ENCODE assay signal across 1 cellular context in the genomic region with DNA sequence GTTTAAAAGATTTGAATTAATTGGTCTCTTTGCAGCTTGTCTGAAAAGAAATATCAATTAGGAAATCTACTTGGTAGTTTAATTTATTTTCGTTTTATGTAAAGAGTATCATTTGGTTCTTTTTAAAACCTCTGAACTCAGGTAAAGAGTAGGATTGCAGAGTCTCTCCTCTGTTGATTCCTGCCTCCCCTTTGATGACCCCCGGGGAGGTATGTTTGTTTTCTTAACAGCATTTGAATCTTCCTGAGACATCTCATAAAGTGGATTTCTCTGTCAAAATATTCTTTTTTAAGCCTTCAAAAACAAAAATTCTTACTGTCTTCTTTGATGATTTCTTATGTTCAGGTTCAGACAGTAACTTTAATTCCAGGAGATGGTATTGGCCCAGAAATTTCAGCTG.
TF ChIP-seq lines count a peak whose summit lies in the region.

No MANE protein-coding gene starts in this region.

TF ChIP-seq in GM23338, 12 proteins besides CTCF, POLR2A, EP300 and RAD21:
- TF ChIP-seq, protein P1, sequence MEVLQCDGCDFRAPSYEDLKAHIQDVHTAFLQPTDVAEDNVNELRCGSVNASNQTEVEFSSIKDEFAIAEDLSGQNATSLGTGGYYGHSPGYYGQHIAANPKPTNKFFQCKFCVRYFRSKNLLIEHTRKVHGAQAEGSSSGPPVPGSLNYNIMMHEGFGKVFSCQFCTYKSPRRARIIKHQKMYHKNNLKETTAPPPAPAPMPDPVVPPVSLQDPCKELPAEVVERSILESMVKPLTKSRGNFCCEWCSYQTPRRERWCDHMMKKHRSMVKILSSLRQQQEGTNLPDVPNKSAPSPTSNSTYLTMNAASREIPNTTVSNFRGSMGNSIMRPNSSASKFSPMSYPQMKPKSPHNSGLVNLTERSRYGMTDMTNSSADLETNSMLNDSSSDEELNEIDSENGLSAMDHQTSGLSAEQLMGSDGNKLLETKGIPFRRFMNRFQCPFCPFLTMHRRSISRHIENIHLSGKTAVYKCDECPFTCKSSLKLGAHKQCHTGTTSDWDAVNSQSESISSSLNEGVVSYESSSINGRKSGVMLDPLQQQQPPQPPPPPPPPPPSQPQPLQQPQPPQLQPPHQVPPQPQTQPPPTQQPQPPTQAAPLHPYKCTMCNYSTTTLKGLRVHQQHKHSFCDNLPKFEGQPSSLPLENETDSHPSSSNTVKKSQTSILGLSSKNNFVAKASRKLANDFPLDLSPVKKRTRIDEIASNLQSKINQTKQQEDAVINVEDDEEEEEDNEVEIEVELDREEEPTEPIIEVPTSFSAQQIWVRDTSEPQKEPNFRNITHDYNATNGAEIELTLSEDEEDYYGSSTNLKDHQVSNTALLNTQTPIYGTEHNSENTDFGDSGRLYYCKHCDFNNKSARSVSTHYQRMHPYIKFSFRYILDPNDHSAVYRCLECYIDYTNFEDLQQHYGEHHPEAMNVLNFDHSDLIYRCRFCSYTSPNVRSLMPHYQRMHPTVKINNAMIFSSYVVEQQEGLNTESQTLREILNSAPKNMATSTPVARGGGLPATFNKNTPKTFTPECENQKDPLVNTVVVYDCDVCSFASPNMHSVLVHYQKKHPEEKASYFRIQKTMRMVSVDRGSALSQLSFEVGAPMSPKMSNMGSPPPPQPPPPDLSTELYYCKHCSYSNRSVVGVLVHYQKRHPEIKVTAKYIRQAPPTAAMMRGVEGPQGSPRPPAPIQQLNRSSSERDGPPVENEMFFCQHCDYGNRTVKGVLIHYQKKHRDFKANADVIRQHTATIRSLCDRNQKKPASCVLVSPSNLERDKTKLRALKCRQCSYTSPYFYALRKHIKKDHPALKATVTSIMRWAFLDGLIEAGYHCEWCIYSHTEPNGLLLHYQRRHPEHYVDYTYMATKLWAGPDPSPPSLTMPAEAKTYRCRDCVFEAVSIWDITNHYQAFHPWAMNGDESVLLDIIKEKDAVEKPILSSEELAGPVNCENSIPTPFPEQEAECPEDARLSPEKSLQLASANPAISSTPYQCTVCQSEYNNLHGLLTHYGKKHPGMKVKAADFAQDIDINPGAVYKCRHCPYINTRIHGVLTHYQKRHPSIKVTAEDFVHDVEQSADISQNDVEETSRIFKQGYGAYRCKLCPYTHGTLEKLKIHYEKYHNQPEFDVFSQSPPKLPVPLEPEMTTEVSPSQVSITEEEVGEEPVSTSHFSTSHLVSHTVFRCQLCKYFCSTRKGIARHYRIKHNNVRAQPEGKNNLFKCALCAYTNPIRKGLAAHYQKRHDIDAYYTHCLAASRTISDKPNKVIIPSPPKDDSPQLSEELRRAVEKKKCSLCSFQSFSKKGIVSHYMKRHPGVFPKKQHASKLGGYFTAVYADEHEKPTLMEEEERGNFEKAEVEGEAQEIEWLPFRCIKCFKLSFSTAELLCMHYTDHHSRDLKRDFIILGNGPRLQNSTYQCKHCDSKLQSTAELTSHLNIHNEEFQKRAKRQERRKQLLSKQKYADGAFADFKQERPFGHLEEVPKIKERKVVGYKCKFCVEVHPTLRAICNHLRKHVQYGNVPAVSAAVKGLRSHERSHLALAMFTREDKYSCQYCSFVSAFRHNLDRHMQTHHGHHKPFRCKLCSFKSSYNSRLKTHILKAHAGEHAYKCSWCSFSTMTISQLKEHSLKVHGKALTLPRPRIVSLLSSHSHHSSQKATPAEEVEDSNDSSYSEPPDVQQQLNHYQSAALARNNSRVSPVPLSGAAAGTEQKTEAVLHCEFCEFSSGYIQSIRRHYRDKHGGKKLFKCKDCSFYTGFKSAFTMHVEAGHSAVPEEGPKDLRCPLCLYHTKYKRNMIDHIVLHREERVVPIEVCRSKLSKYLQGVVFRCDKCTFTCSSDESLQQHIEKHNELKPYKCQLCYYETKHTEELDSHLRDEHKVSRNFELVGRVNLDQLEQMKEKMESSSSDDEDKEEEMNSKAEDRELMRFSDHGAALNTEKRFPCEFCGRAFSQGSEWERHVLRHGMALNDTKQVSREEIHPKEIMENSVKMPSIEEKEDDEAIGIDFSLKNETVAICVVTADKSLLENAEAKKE (CRISPR knock-in tag; IDR thresholded peaks at IDR 0.05) = no peak
